16 cellular contexts compared by ENCODE assay signal in genomic region chr19:57786906-57787305, GRCh38. TPM values are rescaled to one million over a fixed set of nuclear protein-coding genes. Genes with fewer than 3 reads are reported as not detected.
A peak's percentile ranks its signal among the peaks of the same experiment; 100 is the strongest.
DNase-seq lines count a peak whose midpoint lies in the region; ATAC-seq and TF ChIP-seq lines count a peak whose summit lies in the region.
"Had no signal": no experiment of that assay in that cellular context is flagged by ENCODE, and none has a peak within 500 bp of the region (broad histone marks: within the 10 kb centered on the region; RNA-seq: fewer than 3 reads in every experiment).

No MANE protein-coding gene starts in this region.

- TF ChIP-seq POLR2A in right lobe of liver (IDR thresholded peaks at IDR 0.05): no peak

- DNase-seq in right lobe of liver (no peak), endothelial cell (ENCODE audit: low spot score) (no peak), SKM-1 treated with dmso at 0.1 percent for 144 hours (lab: John Stamatoyannopoulos, UW; ENCODE audit: unreplicated experiment) (no peak)
- DNase-seq in activated effector memory CD4-positive, alpha-beta T cell treated with anti-CD3 and anti-CD28 coated beads, Interleukin-2, amount 50 U/mL, for 16 hours: no peak
- DNase-seq: BE2C; CD4-positive, alpha-beta memory T cell; DMS79; GOT3; IMR-90 had no signal

- H3K9me3 ChIP-seq in liver (ENCODE audit: control insufficient read depth in 4 of 4, low read length in 3 of 4) (peaks cover 0 to 23% (median 2%) of the 10 kb centered on the region in 4 donors), right lobe of liver (no peaks in the 10 kb centered on the region)
- H3K9me3 ChIP-seq: BE2C, HAP-1 had no signal

- TF ChIP-seq RAD21 in liver (IDR thresholded peaks at IDR 0.05) (no peak), Ishikawa (IDR thresholded peaks at IDR 0.05; ENCODE audit: low read depth) (no peak)

- no peaks in the 10 kb centered on the region for H3K9me3 Mint-ChIP-seq in endothelial cell (ENCODE audit: unreplicated experiment)

- peak overlapping the region; percentile 37 for H3K4me3 Mint-ChIP-seq in endothelial cell (ENCODE audit: unreplicated experiment)

- no peak for TF ChIP-seq EP300 in Ishikawa (IDR thresholded peaks at IDR 0.05; ENCODE audit: borderline replicate concordance)

- H3K4me3 ChIP-seq in liver (ENCODE audit: low read depth in 1 of 3, low read length in 3 of 3) (peak overlapping the region in 2 of 3 donors; percentile 28 to 53), right lobe of liver (no peak overlapping the region)
- H3K4me3 ChIP-seq: A549, HAP-1 had no signal

- H3K4me1 Mint-ChIP-seq in endothelial cell (ENCODE audit: unreplicated experiment): no peaks in the 10 kb centered on the region

- no peak overlapping the region for H3K27ac ChIP-seq in liver (ENCODE audit: low read depth in 1 of 2, low read length in 2 of 2)
- H3K27ac ChIP-seq in right lobe of liver: no peak overlapping the region
- H3K27ac ChIP-seq: A549, C4-2B, HL-60 had no signal

- peaks cover 4% of the 10 kb centered on the region for H3K27me3 Mint-ChIP-seq in endothelial cell (ENCODE audit: unreplicated experiment)
- H3K27me3 Mint-ChIP-seq: CD4-positive, alpha-beta memory T cell had no signal

- intact Hi-C loops in right lobe of liver (cut with DNase I): no loop called here

- H3K4me1 ChIP-seq in liver (ENCODE audit: control insufficient read depth in 4 of 4, insufficient read depth in 4 of 4, low read length in 3 of 4) (no peaks in the 10 kb centered on the region), right lobe of liver (peaks cover 0 to 4% (median 0%) of the 10 kb centered on the region in 4 donors)
- H3K4me1 ChIP-seq: A549, BE2C, HAP-1 had no signal

- H3K36me3 ChIP-seq in liver (ENCODE audit: control insufficient read depth in 4 of 4, insufficient read depth in 3 of 4, low read depth in 1 of 4, low read length in 3 of 4) (peaks cover 0 to 30% (median 14%) of the 10 kb centered on the region in 4 donors), right lobe of liver (peaks cover 0 to 11% (median 0%) of the 10 kb centered on the region in 4 donors)
- H3K36me3 ChIP-seq: HAP-1 had no signal

- no peak overlapping the region for H3K9ac ChIP-seq in liver (ENCODE audit: low read depth in 1 of 2, low read length in 2 of 2)

- WGBS in liver: 99% methylated on average over 5 of the region's 5 CpGs
- 97% methylated on average over 4 of the region's 5 CpGs for WGBS in right lobe of liver (ENCODE audit: insufficient coverage, low coverage, low lambda C conversion rate, missing lambda C conversion rate)

- no peak overlapping the region for H3K27ac Mint-ChIP-seq in endothelial cell (ENCODE audit: unreplicated experiment)
- H3K27ac Mint-ChIP-seq: CD4-positive, alpha-beta memory T cell had no signal

- no peaks in the 10 kb centered on the region for H3K27me3 ChIP-seq in liver (ENCODE audit: control insufficient read depth in 4 of 4, insufficient read depth in 4 of 4, low read length in 3 of 4)
- no peaks in the 10 kb centered on the region for H3K27me3 ChIP-seq in right lobe of liver
- H3K27me3 ChIP-seq: BE2C had no signal

- H3K36me3 Mint-ChIP-seq in endothelial cell (ENCODE audit: low read depth, unreplicated experiment): peaks cover 31% of the 10 kb centered on the region

- ATAC-seq in right lobe of liver (no peak), HG02938 (IDR thresholded peaks at IDR 0.05; ENCODE audit: unreplicated experiment) (no peak)
- ATAC-seq: A549 had no signal

- TF ChIP-seq CTCF in liver (IDR thresholded peaks at IDR 0.05; ENCODE audit: low read depth, low read length, missing input control) (no peak), right lobe of liver (IDR thresholded peaks at IDR 0.05) (no peak), endothelial cell (IDR thresholded peaks at IDR 0.05; ENCODE audit: unreplicated experiment) (no peak)

TF ChIP-seq in liver, 16 proteins besides CTCF, POLR2A, EP300 and RAD21 (continues in another document):
- TF ChIP-seq JUND (IDR thresholded peaks at IDR 0.05): no peak
- TF ChIP-seq, protein P1, sequence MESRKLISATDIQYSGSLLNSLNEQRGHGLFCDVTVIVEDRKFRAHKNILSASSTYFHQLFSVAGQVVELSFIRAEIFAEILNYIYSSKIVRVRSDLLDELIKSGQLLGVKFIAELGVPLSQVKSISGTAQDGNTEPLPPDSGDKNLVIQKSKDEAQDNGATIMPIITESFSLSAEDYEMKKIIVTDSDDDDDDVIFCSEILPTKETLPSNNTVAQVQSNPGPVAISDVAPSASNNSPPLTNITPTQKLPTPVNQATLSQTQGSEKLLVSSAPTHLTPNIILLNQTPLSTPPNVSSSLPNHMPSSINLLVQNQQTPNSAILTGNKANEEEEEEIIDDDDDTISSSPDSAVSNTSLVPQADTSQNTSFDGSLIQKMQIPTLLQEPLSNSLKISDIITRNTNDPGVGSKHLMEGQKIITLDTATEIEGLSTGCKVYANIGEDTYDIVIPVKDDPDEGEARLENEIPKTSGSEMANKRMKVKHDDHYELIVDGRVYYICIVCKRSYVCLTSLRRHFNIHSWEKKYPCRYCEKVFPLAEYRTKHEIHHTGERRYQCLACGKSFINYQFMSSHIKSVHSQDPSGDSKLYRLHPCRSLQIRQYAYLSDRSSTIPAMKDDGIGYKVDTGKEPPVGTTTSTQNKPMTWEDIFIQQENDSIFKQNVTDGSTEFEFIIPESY (IDR thresholded peaks at IDR 0.05): no peak

TF ChIP-seq in Ishikawa, 13 proteins besides CTCF, POLR2A, EP300 and RAD21:
- 0 out of 2 replicates have a peak, but pooled peaks have one; percentile 36 for TF ChIP-seq NFIC (IDR thresholded peaks at IDR 0.05)
- TF ChIP-seq CREB1 (IDR thresholded peaks at IDR 0.05; ENCODE audit: low read depth): no peak
- no peak for TF ChIP-seq EGR1 (IDR thresholded peaks at IDR 0.05)
- no peak for TF ChIP-seq YY1 (IDR thresholded peaks at IDR 0.05; ENCODE audit: low read depth)
- peak; percentile 49; the same call in 1 of the 2 replicates for TF ChIP-seq TEAD4 (IDR thresholded peaks at IDR 0.05)
- TF ChIP-seq CEBPB (IDR thresholded peaks at IDR 0.05): no peak

RNA-seq across cellular contexts. Expression of gene ZNF586, which starts 17.4 kb away (rescaled TPM):
- total RNA-seq in liver (10 to 100 TPM; 10.4 to 11.8 TPM), right lobe of liver (1 to 10 TPM; 4.0 to 8.4 (median 5.9) TPM), endothelial cell (ENCODE audit: unreplicated experiment) (19.6 TPM)
- 1 to 10 TPM; 2.3 to 3.1 TPM for polyA plus RNA-seq in liver

RNA-seq across cellular contexts. Expression of gene ZNF552, which starts 27.8 kb away (rescaled TPM):
- total RNA-seq in liver (10 to 100 TPM in 1 of 2 donors, 1 to 10 TPM in 1; 5.4 to 16.1 TPM), right lobe of liver (1 to 10 TPM; 2.6 to 9.0 (median 4.9) TPM), endothelial cell (ENCODE audit: unreplicated experiment) (7.0 TPM)
- polyA plus RNA-seq in liver: 1 to 10 TPM; 3.1 to 5.5 TPM

RNA-seq across cellular contexts. Expression of gene ZNF776, which starts 40.3 kb away (rescaled TPM):
- total RNA-seq in liver (10 to 100 TPM in 1 of 2 donors, 1 to 10 TPM in 1; 8.7 to 20.3 TPM), right lobe of liver (10 to 100 TPM in 1 of 6 experiments, 1 to 10 TPM in 5; 3.7 to 11.6 (median 5.7) TPM), endothelial cell (ENCODE audit: unreplicated experiment) (22.6 TPM)
- polyA plus RNA-seq in liver: 1 to 10 TPM; 2.0 to 4.1 TPM

RNA-seq across cellular contexts. Expression of gene ZNF587B, which starts 43.2 kb away (rescaled TPM):
- total RNA-seq in liver (10 to 100 TPM; 10.2 to 30.2 TPM), right lobe of liver (10 to 100 TPM in 3 of 6 experiments, 1 to 10 TPM in 3; 7.2 to 13.1 (median 10.4) TPM), endothelial cell (ENCODE audit: unreplicated experiment) (24.5 TPM)
- 1 to 10 TPM; 3.0 to 3.6 TPM for polyA plus RNA-seq in liver

RNA-seq across cellular contexts. Expression of gene ZNF671, which starts 59.5 kb away (rescaled TPM):
- 1 to 10 TPM; 2.4 to 9.3 TPM for total RNA-seq in liver
- polyA plus RNA-seq in liver: 1 to 10 TPM in 1 of 2 donors, under 1 TPM in 1; 0.78 to 1.6 TPM
- total RNA-seq in right lobe of liver: 1 to 10 TPM; 1.1 to 2.5 (median 1.9) TPM
- 12.2 TPM for total RNA-seq in endothelial cell (ENCODE audit: unreplicated experiment)

Comparison
In these comparisons a context has a peak if more than half of its experiments do, and no peak if none do; other contexts are left out.
1. H3K4me3 ChIP-seq: peak in liver (2 of 3); none in right lobe of liver (0 of 3).